17 cellular contexts compared by ENCODE assay signal in genomic region chr9:89985078-89985477, GRCh38.
"Had no signal": no experiment of that assay in that cellular context is flagged by ENCODE, and none has a peak within 500 bp of the region (broad histone marks: within the 10 kb centered on the region; RNA-seq: fewer than 3 reads in every experiment).

No MANE protein-coding gene starts in this region.

- H3K4me3 Mint-ChIP-seq: activated CD8-positive, alpha-beta T cell treated with anti-CD3 and anti-CD28 coated beads for 36 hours; effector memory CD8-positive, alpha-beta T cell; natural killer cell; T-helper 17 cell had no signal

- DNase-seq: activated CD8-positive, alpha-beta T cell treated with anti-CD3 and anti-CD28 coated beads for 36 hours; activated naive CD4-positive, alpha-beta T cell treated with Interleukin-2 at 50 U/mL for 16 hours; adrenal gland; effector memory CD8-positive, alpha-beta T cell; foreskin fibroblast; mesendoderm; natural killer cell; pancreas; right lobe of liver; spleen; stimulated activated naive CD4-positive, alpha-beta T cell; substantia nigra; T-helper 17 cell had no signal

- H3K4me1 Mint-ChIP-seq: natural killer cell had no signal

- ATAC-seq: effector memory CD8-positive, alpha-beta T cell; natural killer cell; pancreas; right lobe of liver; T-helper 17 cell had no signal

- H3K27me3 ChIP-seq: adrenal gland, cardiac muscle cell, neutrophil, pancreas, right lobe of liver, spleen, tibial nerve had no signal

- H3K9me3 Mint-ChIP-seq: effector memory CD8-positive, alpha-beta T cell; natural killer cell had no signal

- FAIRE-seq: pancreas, urothelium cell line had no signal

- H3K36me3 ChIP-seq: adrenal gland, cardiac muscle cell, neutrophil, pancreas, right lobe of liver, spleen, tibial nerve had no signal

- H3K4me3 ChIP-seq: adrenal gland, cardiac muscle cell, pancreas, right lobe of liver, spleen, tibial nerve had no signal

- H3K27ac Mint-ChIP-seq: effector memory CD8-positive, alpha-beta T cell; natural killer cell; T-helper 17 cell had no signal

- H3K36me3 Mint-ChIP-seq: natural killer cell had no signal
